ENCODE assay signal across 28 cellular contexts in the genomic region with DNA sequence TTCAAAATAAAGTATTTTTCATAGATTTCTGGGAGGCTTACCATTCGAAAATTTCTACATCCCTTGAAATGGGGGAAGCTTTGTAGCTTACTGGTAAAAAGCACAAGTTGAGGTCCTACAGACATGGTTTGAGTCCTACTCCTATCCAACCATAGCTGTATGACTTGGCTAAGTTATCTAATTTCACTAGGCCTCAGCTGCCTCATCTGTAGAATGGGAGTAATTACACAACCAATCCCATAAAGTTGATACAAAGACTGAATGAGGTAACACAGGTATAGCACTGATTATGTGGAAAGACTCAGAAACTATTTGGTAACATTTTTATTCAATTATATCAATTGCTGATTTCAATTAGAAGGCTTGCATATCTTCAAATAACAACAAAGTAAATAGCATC.
"Had no signal": no experiment of that assay in that cellular context is flagged by ENCODE, and none has a peak within 500 bp of the region (broad histone marks: within the 10 kb centered on the region; RNA-seq: fewer than 3 reads in every experiment).

No MANE protein-coding gene starts in this region.

- H3K9me3 ChIP-seq: colonic mucosa, esophagus muscularis mucosa, esophagus squamous epithelium, gastrocnemius medialis, gastroesophageal sphincter, heart left ventricle had no signal

- FAIRE-seq: colon, endometrium, endothelial cell of umbilical vein, frontal cortex had no signal

- H3K36me3 ChIP-seq: colonic mucosa, gastrocnemius medialis had no signal

- H3K27me3 ChIP-seq: colonic mucosa, dorsolateral prefrontal cortex, esophagus muscularis mucosa, esophagus squamous epithelium, foreskin keratinocyte, gastrocnemius medialis, gastroesophageal sphincter, heart left ventricle, heart right ventricle had no signal

- H3K4me3 ChIP-seq: colonic mucosa, coronary artery, dorsolateral prefrontal cortex, esophagus muscularis mucosa, esophagus squamous epithelium, gastrocnemius medialis, gastroesophageal sphincter, heart left ventricle, heart right ventricle had no signal

- ATAC-seq: effector memory CD8-positive, alpha-beta T cell; esophagus mucosa; foreskin keratinocyte; gastrocnemius medialis; gastroesophageal sphincter; heart left ventricle; heart right ventricle had no signal

- H3K27ac ChIP-seq: colonic mucosa, coronary artery, dorsolateral prefrontal cortex, epithelial cell of prostate, esophagus muscularis mucosa, foreskin keratinocyte, gastrocnemius medialis had no signal

- DNase-seq: colonic mucosa; cortex of kidney; dermis blood vessel endothelial cell; dorsolateral prefrontal cortex; effector CD4-positive, alpha-beta T cell; effector CD8-positive, alpha-beta T cell; effector memory CD4-positive, alpha-beta T cell; effector memory CD8-positive, alpha-beta T cell; endodermal cell; erythroblast; esophagus squamous epithelium; foreskin fibroblast; foreskin keratinocyte; foreskin melanocyte; gastrocnemius medialis; glutamatergic neuron; head of caudate nucleus; heart left ventricle; heart right ventricle had no signal

- H3K4me1 ChIP-seq: colonic mucosa had no signal
